In genomic region chr9:130779153-130779855, GRCh38 we compare ENCODE assay signal across 1 cellular context.
TF ChIP-seq lines count a peak whose summit lies in the region.

No MANE protein-coding gene starts in this region.

TF ChIP-seq in GM23338, 12 proteins besides CTCF, POLR2A, EP300 and RAD21 (continued from another document):
- no peak for TF ChIP-seq ZNF462 (CRISPR knock-in tag; IDR thresholded peaks at IDR 0.05)
- TF ChIP-seq POLR2AphosphoS5 (IDR thresholded peaks at IDR 0.05; ENCODE audit: low read depth) = no peak
- no peak for TF ChIP-seq JUNB (IDR thresholded peaks at IDR 0.05; ENCODE audit: unreplicated experiment)
- TF ChIP-seq EZH2phosphoT487 (IDR thresholded peaks at IDR 0.05; ENCODE audit: unreplicated experiment) = no peak
- TF ChIP-seq ETS1 (IDR thresholded peaks at IDR 0.05) = no peak
- TF ChIP-seq EZH2 (IDR thresholded peaks at IDR 0.05; ENCODE audit: low read depth, unreplicated experiment) = no peak
